Comparison of ENCODE assay signal across 16 cellular contexts in the genomic region with DNA sequence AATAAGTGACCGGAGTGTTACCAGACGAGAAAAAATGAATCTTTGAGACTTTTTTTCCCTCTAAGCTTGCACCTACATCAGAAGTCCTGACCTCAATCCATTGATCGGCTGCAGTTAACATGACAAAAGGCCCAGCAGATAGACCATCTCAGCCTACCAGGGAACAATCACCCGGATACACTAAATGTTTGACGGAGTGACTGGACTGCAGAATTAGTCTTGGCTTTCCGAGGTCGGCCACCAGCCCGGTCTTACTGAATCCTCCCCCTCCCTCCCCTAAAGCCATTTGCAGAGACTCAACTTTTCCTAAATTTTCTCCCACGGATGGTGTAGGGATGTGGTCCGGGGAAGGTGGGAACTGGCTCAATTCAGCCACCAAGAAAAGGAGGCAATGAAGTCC.
"Had no signal": no experiment of that assay in that cellular context is flagged by ENCODE, and none has a peak within 500 bp of the region (broad histone marks: within the 10 kb centered on the region; RNA-seq: fewer than 3 reads in every experiment).

No MANE protein-coding gene starts in this region.

- H3K4me3 Mint-ChIP-seq: activated naive CD4-positive, alpha-beta T cell treated with anti-CD3 and anti-CD28 coated beads for 36 hours; activated T-cell treated with anti-CD3 and anti-CD28 coated beads, Interleukin-2, amount 50 U/mL, for 4 hours; effector memory CD8-positive, alpha-beta T cell; nephron progenitor cell had no signal

- H3K4me2 ChIP-seq: hepatocyte had no signal

- H3K4me1 ChIP-seq: body of pancreas, tibial nerve had no signal

- H3K9me3 Mint-ChIP-seq: activated naive CD4-positive, alpha-beta T cell treated with anti-CD3 and anti-CD28 coated beads for 36 hours; activated T-cell treated with anti-CD3 and anti-CD28 coated beads, Interleukin-2, amount 50 U/mL, for 4 hours; effector memory CD8-positive, alpha-beta T cell had no signal

- H3K79me2 ChIP-seq: hepatocyte had no signal

- H2AFZ ChIP-seq: hepatocyte had no signal

- DNase-seq: activated CD4-positive, alpha-beta T cell treated with anti-CD3 and anti-CD28 coated beads, Interleukin-2, amount 50 U/mL, for 1 hour; activated CD4-positive, CD25-positive, alpha-beta regulatory T cell treated with anti-CD3 and anti-CD28 coated beads, Interleukin-2, amount 50 U/mL, for 72 hours; activated CD8-positive, alpha-beta memory T cell treated with anti-CD3 and anti-CD28 coated beads, Interleukin-2, amount 50 U/mL, for 4 hours; activated naive CD4-positive, alpha-beta T cell treated with anti-CD3 and anti-CD28 coated beads for 36 hours; activated T-cell treated with anti-CD3 and anti-CD28 coated beads, Interleukin-2, amount 50 U/mL, for 4 hours; body of pancreas; dermis blood vessel endothelial cell; effector memory CD8-positive, alpha-beta T cell; foreskin fibroblast; nephron progenitor cell; stimulated activated CD4-positive, alpha-beta T cell treated with anti-CD3 and anti-CD28 coated beads, Interleukin-2, amount 100 ng/mL, for 24 hours; stimulated activated naive CD8-positive, alpha-beta T cell treated with anti-CD3 and anti-CD28 coated beads, Interleukin-15, Interleukin-2, amounts not matched to agents 100 U/mL and 50 U/mL, for 24 hours; T1000 had no signal

- H3K4me3 ChIP-seq: body of pancreas, hepatocyte, tibial nerve had no signal

- H3K36me3 ChIP-seq: tibial nerve had no signal

- H3K27ac Mint-ChIP-seq: activated naive CD4-positive, alpha-beta T cell treated with anti-CD3 and anti-CD28 coated beads for 36 hours; effector memory CD8-positive, alpha-beta T cell; nephron progenitor cell had no signal

- H3K27me3 ChIP-seq: body of pancreas, tibial nerve had no signal

- H3K27ac ChIP-seq: body of pancreas, hepatocyte, tibial nerve had no signal

- ATAC-seq: activated T-cell treated with anti-CD3 and anti-CD28 coated beads, Interleukin-2, amount 50 U/mL, for 4 hours; body of pancreas; effector memory CD8-positive, alpha-beta T cell; left lobe of liver; stimulated activated naive CD8-positive, alpha-beta T cell treated with anti-CD3 and anti-CD28 coated beads, Interleukin-15, Interleukin-2, amounts not matched to agents 100 U/mL and 50 U/mL, for 24 hours had no signal
